In genomic region chr20:57130160-57130772, GRCh38 we compare ENCODE assay signal across 1 cellular context.
TF ChIP-seq lines count a peak whose summit lies in the region.

No MANE protein-coding gene starts in this region.

TF ChIP-seq in HepG2, 621 proteins besides CTCF, POLR2A, EP300 and RAD21 (continued from another document and continues in another):
- TF ChIP-seq ZBTB46 (CRISPR knock-in tag; IDR thresholded peaks at IDR 0.05; ENCODE audit: borderline replicate concordance) (0 out of 2 replicates have a peak, but pooled peaks have one; percentile 1), PHF8 (CRISPR knock-in tag; IDR thresholded peaks at IDR 0.05) (no peak), BCL6 (CRISPR knock-in tag; IDR thresholded peaks at IDR 0.05) (peak; percentile 86), ZNF552 (CRISPR knock-in tag; IDR thresholded peaks at IDR 0.05; ENCODE audit: borderline replicate concordance) (peak; percentile 67; the same call in 1 of the 2 replicates), FOXC1 (CRISPR knock-in tag; IDR thresholded peaks at IDR 0.05; ENCODE audit: borderline replicate concordance) (peak; percentile 65; the same call in 1 of the 2 replicates), SNRNP70 (IDR thresholded peaks at IDR 0.05; ENCODE audit: low read depth, low read length) (no peak), SPEN (CRISPR knock-in tag; IDR thresholded peaks at IDR 0.05; ENCODE audit: low read depth) (peak; percentile 41), ZNF468 (CRISPR knock-in tag; IDR thresholded peaks at IDR 0.05) (no peak), SMC3 (IDR thresholded peaks at IDR 0.05; ENCODE audit: low read length) (peak; percentile 46; the same call in 1 of the 2 replicates), ZBTB20 (CRISPR knock-in tag; IDR thresholded peaks at IDR 0.05; ENCODE audit: borderline replicate concordance, low read depth) (peak; percentile 22; the same call in 1 of the 2 replicates), ZNF414 (CRISPR knock-in tag; IDR thresholded peaks at IDR 0.05) (peak; percentile 37; the same call in 1 of the 2 replicates), AGO1 (IDR thresholded peaks at IDR 0.05; ENCODE audit: low read depth, low read length, poor library complexity, severe bottlenecking) (no peak), ZNF34 (CRISPR knock-in tag; IDR thresholded peaks at IDR 0.05; ENCODE audit: borderline replicate concordance) (no peak), RFX3 (CRISPR knock-in tag; IDR thresholded peaks at IDR 0.05) (peak; percentile 56), NR2C2 (CRISPR knock-in tag; IDR thresholded peaks at IDR 0.05; ENCODE audit: borderline replicate concordance) (peak; percentile 70; the same call in 1 of the 2 replicates), STAT6 (CRISPR knock-in tag; IDR thresholded peaks at IDR 0.05; ENCODE audit: borderline replicate concordance) (no peak; the same call in 1 of the 2 replicates), KAT7 (CRISPR knock-in tag; IDR thresholded peaks at IDR 0.05; ENCODE audit: borderline replicate concordance) (no peak), XBP1 (CRISPR knock-in tag; IDR thresholded peaks at IDR 0.05) (no peak), ONECUT2 (CRISPR knock-in tag; IDR thresholded peaks at IDR 0.05) (peak; percentile 54; the same call in 1 of the 2 replicates), HNF1A (IDR thresholded peaks at IDR 0.05; ENCODE audit: low read depth) (0 out of 2 replicates have a peak, but pooled peaks have one; percentile 38), HNF1A (CRISPR knock-in tag; IDR thresholded peaks at IDR 0.05; ENCODE audit: borderline replicate concordance) (no peak), ARHGAP35 (CRISPR knock-in tag; IDR thresholded peaks at IDR 0.05; ENCODE audit: borderline replicate concordance) (peak; percentile 80; the same call in 1 of the 2 replicates), ZNF503 (CRISPR knock-in tag; IDR thresholded peaks at IDR 0.05) (no peak), ZFY (CRISPR knock-in tag; IDR thresholded peaks at IDR 0.05) (0 out of 2 replicates have a peak, but pooled peaks have one; percentile 48), ATF1 (CRISPR knock-in tag; IDR thresholded peaks at IDR 0.05) (no peak)
- TF ChIP-seq, protein P1, sequence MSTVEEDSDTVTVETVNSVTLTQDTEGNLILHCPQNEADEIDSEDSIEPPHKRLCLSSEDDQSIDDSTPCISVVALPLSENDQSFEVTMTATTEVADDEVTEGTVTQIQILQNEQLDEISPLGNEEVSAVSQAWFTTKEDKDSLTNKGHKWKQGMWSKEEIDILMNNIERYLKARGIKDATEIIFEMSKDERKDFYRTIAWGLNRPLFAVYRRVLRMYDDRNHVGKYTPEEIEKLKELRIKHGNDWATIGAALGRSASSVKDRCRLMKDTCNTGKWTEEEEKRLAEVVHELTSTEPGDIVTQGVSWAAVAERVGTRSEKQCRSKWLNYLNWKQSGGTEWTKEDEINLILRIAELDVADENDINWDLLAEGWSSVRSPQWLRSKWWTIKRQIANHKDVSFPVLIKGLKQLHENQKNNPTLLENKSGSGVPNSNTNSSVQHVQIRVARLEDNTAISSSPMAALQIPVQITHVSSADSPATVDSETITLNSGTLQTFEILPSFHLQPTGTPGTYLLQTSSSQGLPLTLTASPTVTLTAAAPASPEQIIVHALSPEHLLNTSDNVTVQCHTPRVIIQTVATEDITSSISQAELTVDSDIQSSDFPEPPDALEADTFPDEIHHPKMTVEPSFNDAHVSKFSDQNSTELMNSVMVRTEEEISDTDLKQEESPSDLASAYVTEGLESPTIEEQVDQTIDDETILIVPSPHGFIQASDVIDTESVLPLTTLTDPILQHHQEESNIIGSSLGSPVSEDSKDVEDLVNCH (CRISPR knock-in tag; IDR thresholded peaks at IDR 0.05): no peak
- TF ChIP-seq, protein P2, sequence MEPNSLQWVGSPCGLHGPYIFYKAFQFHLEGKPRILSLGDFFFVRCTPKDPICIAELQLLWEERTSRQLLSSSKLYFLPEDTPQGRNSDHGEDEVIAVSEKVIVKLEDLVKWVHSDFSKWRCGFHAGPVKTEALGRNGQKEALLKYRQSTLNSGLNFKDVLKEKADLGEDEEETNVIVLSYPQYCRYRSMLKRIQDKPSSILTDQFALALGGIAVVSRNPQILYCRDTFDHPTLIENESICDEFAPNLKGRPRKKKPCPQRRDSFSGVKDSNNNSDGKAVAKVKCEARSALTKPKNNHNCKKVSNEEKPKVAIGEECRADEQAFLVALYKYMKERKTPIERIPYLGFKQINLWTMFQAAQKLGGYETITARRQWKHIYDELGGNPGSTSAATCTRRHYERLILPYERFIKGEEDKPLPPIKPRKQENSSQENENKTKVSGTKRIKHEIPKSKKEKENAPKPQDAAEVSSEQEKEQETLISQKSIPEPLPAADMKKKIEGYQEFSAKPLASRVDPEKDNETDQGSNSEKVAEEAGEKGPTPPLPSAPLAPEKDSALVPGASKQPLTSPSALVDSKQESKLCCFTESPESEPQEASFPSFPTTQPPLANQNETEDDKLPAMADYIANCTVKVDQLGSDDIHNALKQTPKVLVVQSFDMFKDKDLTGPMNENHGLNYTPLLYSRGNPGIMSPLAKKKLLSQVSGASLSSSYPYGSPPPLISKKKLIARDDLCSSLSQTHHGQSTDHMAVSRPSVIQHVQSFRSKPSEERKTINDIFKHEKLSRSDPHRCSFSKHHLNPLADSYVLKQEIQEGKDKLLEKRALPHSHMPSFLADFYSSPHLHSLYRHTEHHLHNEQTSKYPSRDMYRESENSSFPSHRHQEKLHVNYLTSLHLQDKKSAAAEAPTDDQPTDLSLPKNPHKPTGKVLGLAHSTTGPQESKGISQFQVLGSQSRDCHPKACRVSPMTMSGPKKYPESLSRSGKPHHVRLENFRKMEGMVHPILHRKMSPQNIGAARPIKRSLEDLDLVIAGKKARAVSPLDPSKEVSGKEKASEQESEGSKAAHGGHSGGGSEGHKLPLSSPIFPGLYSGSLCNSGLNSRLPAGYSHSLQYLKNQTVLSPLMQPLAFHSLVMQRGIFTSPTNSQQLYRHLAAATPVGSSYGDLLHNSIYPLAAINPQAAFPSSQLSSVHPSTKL (CRISPR knock-in tag; IDR thresholded peaks at IDR 0.05): peak; percentile 90
- TF ChIP-seq, protein P3, sequence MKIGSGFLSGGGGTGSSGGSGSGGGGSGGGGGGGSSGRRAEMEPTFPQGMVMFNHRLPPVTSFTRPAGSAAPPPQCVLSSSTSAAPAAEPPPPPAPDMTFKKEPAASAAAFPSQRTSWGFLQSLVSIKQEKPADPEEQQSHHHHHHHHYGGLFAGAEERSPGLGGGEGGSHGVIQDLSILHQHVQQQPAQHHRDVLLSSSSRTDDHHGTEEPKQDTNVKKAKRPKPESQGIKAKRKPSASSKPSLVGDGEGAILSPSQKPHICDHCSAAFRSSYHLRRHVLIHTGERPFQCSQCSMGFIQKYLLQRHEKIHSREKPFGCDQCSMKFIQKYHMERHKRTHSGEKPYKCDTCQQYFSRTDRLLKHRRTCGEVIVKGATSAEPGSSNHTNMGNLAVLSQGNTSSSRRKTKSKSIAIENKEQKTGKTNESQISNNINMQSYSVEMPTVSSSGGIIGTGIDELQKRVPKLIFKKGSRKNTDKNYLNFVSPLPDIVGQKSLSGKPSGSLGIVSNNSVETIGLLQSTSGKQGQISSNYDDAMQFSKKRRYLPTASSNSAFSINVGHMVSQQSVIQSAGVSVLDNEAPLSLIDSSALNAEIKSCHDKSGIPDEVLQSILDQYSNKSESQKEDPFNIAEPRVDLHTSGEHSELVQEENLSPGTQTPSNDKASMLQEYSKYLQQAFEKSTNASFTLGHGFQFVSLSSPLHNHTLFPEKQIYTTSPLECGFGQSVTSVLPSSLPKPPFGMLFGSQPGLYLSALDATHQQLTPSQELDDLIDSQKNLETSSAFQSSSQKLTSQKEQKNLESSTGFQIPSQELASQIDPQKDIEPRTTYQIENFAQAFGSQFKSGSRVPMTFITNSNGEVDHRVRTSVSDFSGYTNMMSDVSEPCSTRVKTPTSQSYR (CRISPR knock-in tag; IDR thresholded peaks at IDR 0.05; ENCODE audit: borderline replicate concordance): peak; percentile 79
